In the genomic region with DNA sequence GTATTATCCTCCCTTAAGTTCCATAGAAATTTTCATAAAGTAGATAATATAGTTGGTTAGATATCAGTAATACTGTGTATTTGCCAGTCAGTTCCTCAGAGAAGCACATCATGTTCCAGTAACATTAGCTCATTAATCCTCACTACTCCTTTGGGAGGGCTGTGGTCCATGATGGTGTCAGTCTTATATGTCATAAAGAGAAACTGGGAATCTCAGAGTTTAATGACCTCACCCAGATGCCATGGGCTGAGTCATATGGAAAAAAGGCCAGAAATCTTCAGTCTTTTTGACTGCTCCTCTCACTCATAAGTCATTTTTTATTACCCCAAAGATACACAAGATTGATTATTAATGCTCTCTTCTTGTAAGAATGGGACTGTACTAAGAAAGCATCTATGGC, we compare ENCODE assay signal across 20 cellular contexts.
A peak's percentile ranks its signal among the peaks of the same experiment; 100 is the strongest.
DNase-seq lines count a peak whose midpoint lies in the region; ATAC-seq and TF ChIP-seq lines count a peak whose summit lies in the region.
"Had no signal": no experiment of that assay in that cellular context is flagged by ENCODE, and none has a peak within 500 bp of the region (broad histone marks: within the 10 kb centered on the region; RNA-seq: fewer than 3 reads in every experiment).

No MANE protein-coding gene starts in this region.

- no peaks in the 10 kb centered on the region for H3K4me1 ChIP-seq in esophagus muscularis mucosa
- H3K4me1 ChIP-seq: right atrium auricular region had no signal

- no peak for TF ChIP-seq EP300 in esophagus muscularis mucosa (IDR thresholded peaks at IDR 0.05)

- DNase-seq in H4 (ENCODE audit: low spot score) (peak; percentile 20), SW480 (ENCODE audit: low spot score) (peak; percentile 2), fibroblast of pulmonary artery (ENCODE audit: low read depth) (peak; percentile 1), skeletal muscle cell (ENCODE audit: low read depth) (peak; percentile 95), T-helper 17 cell (no peak), esophagus muscularis mucosa (ENCODE audit: extremely low spot score) (no peak), AG08395 (ENCODE audit: low spot score) (no peak)
- no peak for DNase-seq in CD4-positive, alpha-beta T cell
- DNase-seq: activated naive CD4-positive, alpha-beta T cell treated with anti-CD3 and anti-CD28 coated beads, Interleukin-2, amount 10 ng/mL, durations not matched to agents 7 days and 5 days; activated T-cell treated with anti-CD3 and anti-CD28 coated beads, Interleukin-2, amount 50 U/mL, for 72 hours; CD8-positive, alpha-beta memory T cell; DND-41; effector memory CD8-positive, alpha-beta T cell; H7; naive B cell; NK-92 treated with Interleukin-12 subunit alpha and Interleukin-12 subunit beta, amount 100 ng/mL, for 24 hours; RPMI8226 had no signal

- H3K4me3 Mint-ChIP-seq in T-helper 17 cell, result no peak overlapping the region
- H3K4me3 Mint-ChIP-seq in CD4-positive, alpha-beta T cell, result no peak overlapping the region
- H3K4me3 Mint-ChIP-seq: activated naive CD4-positive, alpha-beta T cell treated with anti-CD3 and anti-CD28 coated beads, Interleukin-2, amount 10 ng/mL, durations not matched to agents 7 days and 5 days; activated T-cell treated with anti-CD3 and anti-CD28 coated beads, Interleukin-2, amount 50 U/mL, for 72 hours; CD8-positive, alpha-beta memory T cell; effector memory CD8-positive, alpha-beta T cell; naive B cell had no signal

- no peaks in the 10 kb centered on the region for H3K27me3 Mint-ChIP-seq in T-helper 17 cell
- H3K27me3 Mint-ChIP-seq in CD4-positive, alpha-beta T cell, result no peaks in the 10 kb centered on the region
- H3K27me3 Mint-ChIP-seq: activated naive CD4-positive, alpha-beta T cell treated with anti-CD3 and anti-CD28 coated beads, Interleukin-2, amount 10 ng/mL, durations not matched to agents 7 days and 5 days; effector memory CD8-positive, alpha-beta T cell; naive B cell had no signal

- no peak for TF ChIP-seq CTCF in fibroblast of pulmonary artery (IDR thresholded peaks at IDR 0.05; ENCODE audit: low read length, missing control alignments)
- TF ChIP-seq CTCF in esophagus muscularis mucosa (IDR thresholded peaks at IDR 0.05), result no peak
- TF ChIP-seq CTCF in CD4-positive, alpha-beta T cell (IDR thresholded peaks at IDR 0.05), result no peak

- no peaks in the 10 kb centered on the region for H3K36me3 Mint-ChIP-seq in T-helper 17 cell (ENCODE audit: low read depth)
- no peaks in the 10 kb centered on the region for H3K36me3 Mint-ChIP-seq in CD4-positive, alpha-beta T cell (ENCODE audit: low read depth)
- H3K36me3 Mint-ChIP-seq: activated naive CD4-positive, alpha-beta T cell treated with anti-CD3 and anti-CD28 coated beads, Interleukin-2, amount 10 ng/mL, durations not matched to agents 7 days and 5 days; CD8-positive, alpha-beta memory T cell had no signal

- no peaks in the 10 kb centered on the region for H3K27me3 ChIP-seq in esophagus muscularis mucosa
- no peaks in the 10 kb centered on the region for H3K27me3 ChIP-seq in CD4-positive, alpha-beta T cell (ENCODE audit: control insufficient read depth, insufficient read depth, low read length)
- H3K27me3 ChIP-seq: right atrium auricular region had no signal

- no peaks in the 10 kb centered on the region for H3K4me1 Mint-ChIP-seq in T-helper 17 cell
- no peaks in the 10 kb centered on the region for H3K4me1 Mint-ChIP-seq in CD4-positive, alpha-beta T cell (ENCODE audit: low read depth)
- H3K4me1 Mint-ChIP-seq: activated naive CD4-positive, alpha-beta T cell treated with anti-CD3 and anti-CD28 coated beads, Interleukin-2, amount 10 ng/mL, durations not matched to agents 7 days and 5 days; CD8-positive, alpha-beta memory T cell; naive B cell had no signal

- ATAC-seq in T-helper 17 cell, result no peak
- ATAC-seq in CD4-positive, alpha-beta T cell (ENCODE audit: poor library complexity), result no peak
- ATAC-seq: activated CD4-positive, CD25-positive, alpha-beta regulatory T cell treated with anti-CD3 and anti-CD28 coated beads, Interleukin-2, amount 50 U/mL, for 24 hours; activated T-cell treated with anti-CD3 and anti-CD28 coated beads, Interleukin-2, amount 50 U/mL, for 72 hours; effector memory CD8-positive, alpha-beta T cell; SK-N-SH treated with all-trans-retinoic acid at 6 μM for 48 hours had no signal

- H3K9me3 ChIP-seq in T-helper 17 cell (ENCODE audit: control insufficient read depth, low read length, poor library complexity, severe bottlenecking), result peaks cover 2% of the 10 kb centered on the region
- no peaks in the 10 kb centered on the region for H3K9me3 ChIP-seq in esophagus muscularis mucosa
- no peaks in the 10 kb centered on the region for H3K9me3 ChIP-seq in CD4-positive, alpha-beta T cell (ENCODE audit: control insufficient read depth, low read length)
- H3K9me3 ChIP-seq: right atrium auricular region had no signal

- no peaks in the 10 kb centered on the region for H3K36me3 ChIP-seq in esophagus muscularis mucosa
- H3K36me3 ChIP-seq: right atrium auricular region had no signal

- no peak overlapping the region for H3K27ac ChIP-seq in esophagus muscularis mucosa (replicated peaks in 1 of 4)
- no peak overlapping the region for H3K27ac ChIP-seq in CD4-positive, alpha-beta T cell (ENCODE audit: low read depth, low read length)
- H3K27ac ChIP-seq: right atrium auricular region had no signal

- H3K4me3 ChIP-seq in fibroblast of pulmonary artery (replicated peaks; ENCODE audit: low read depth, low read length), result no peak overlapping the region
- H3K4me3 ChIP-seq in skeletal muscle cell (ENCODE audit: low read depth, low read length), result no peak overlapping the region
- H3K4me3 ChIP-seq in esophagus muscularis mucosa, result no peak overlapping the region
- H3K4me3 ChIP-seq: right atrium auricular region had no signal

- intact Hi-C loops in esophagus muscularis mucosa (cut with DNase I), result no loop called here
- intact Hi-C loops in CD4-positive, alpha-beta T cell (cut with DNase I, micrococcal nuclease), result no loop called here

- POLR2A ChIA-PET in CD4-positive, alpha-beta T cell (lab: Charles Lee), result no interaction called here

- no peak for TF ChIP-seq POLR2A in esophagus muscularis mucosa (IDR thresholded peaks at IDR 0.05; ENCODE audit: low read depth)

- CTCF ChIA-PET in CD4-positive, alpha-beta T cell (lab: Charles Lee), result no interaction called here

- no peak overlapping the region for H3K27ac Mint-ChIP-seq in T-helper 17 cell
- H3K27ac Mint-ChIP-seq in CD4-positive, alpha-beta T cell, result no peak overlapping the region
- H3K27ac Mint-ChIP-seq: activated naive CD4-positive, alpha-beta T cell treated with anti-CD3 and anti-CD28 coated beads, Interleukin-2, amount 10 ng/mL, durations not matched to agents 7 days and 5 days; activated T-cell treated with anti-CD3 and anti-CD28 coated beads, Interleukin-2, amount 50 U/mL, for 72 hours; CD8-positive, alpha-beta memory T cell; effector memory CD8-positive, alpha-beta T cell; naive B cell had no signal

- no peaks in the 10 kb centered on the region for H3K9me3 Mint-ChIP-seq in CD4-positive, alpha-beta T cell
- H3K9me3 Mint-ChIP-seq: activated naive CD4-positive, alpha-beta T cell treated with anti-CD3 and anti-CD28 coated beads, Interleukin-2, amount 10 ng/mL, durations not matched to agents 7 days and 5 days; activated T-cell treated with anti-CD3 and anti-CD28 coated beads, Interleukin-2, amount 50 U/mL, for 72 hours; naive B cell had no signal

Comparison
In these comparisons a context has a peak if more than half of its experiments do, and no peak if none do; other contexts are left out.
1. DNase-seq: peak in H4 (single experiment), SW480 (single experiment), fibroblast of pulmonary artery (single experiment) and skeletal muscle cell (single experiment); none in T-helper 17 cell (0 of 3), esophagus muscularis mucosa (single experiment), AG08395 (single experiment) and CD4-positive, alpha-beta T cell (0 of 10).